2 cellular contexts compared by ENCODE assay signal in the genomic region with DNA sequence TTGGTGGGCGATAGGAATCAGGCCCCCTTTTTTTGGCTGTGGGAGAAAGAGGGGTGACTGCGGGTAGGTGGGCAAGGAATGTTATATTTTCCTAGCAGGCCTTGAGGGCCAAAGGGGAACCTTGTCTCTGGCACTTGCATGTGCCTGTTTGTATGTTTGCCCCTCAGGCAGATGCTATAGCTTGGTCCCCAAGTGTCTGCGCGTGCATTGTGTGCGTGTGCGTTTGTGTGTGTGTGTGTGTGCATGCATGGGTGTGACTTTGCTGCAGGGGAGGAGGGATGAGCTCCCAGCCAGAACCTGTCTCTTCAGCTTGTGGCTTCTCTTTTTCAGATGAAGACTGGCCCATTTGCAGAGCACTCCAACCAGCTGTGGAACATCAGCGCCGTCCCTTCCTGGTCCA.
TF ChIP-seq lines count a peak whose summit lies in the region.

No MANE protein-coding gene starts in this region.

TF ChIP-seq in IMR-90, 13 proteins besides CTCF, POLR2A, EP300 and RAD21 (continued from another document):
- no peak for TF ChIP-seq SMC3 (IDR thresholded peaks at IDR 0.05; ENCODE audit: low read depth, low read length)
- TF ChIP-seq, protein P1, sequence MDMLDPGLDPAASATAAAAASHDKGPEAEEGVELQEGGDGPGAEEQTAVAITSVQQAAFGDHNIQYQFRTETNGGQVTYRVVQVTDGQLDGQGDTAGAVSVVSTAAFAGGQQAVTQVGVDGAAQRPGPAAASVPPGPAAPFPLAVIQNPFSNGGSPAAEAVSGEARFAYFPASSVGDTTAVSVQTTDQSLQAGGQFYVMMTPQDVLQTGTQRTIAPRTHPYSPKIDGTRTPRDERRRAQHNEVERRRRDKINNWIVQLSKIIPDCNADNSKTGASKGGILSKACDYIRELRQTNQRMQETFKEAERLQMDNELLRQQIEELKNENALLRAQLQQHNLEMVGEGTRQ (IDR thresholded peaks at IDR 0.05; ENCODE audit: low read depth, low read length) = no peak

TF ChIP-seq in neural cell, 6 proteins besides CTCF, POLR2A, EP300 and RAD21 (continued from another document):
- no peak for TF ChIP-seq TAF1 (IDR thresholded peaks at IDR 0.05; ENCODE audit: low read depth)
- TF ChIP-seq, protein P2, sequence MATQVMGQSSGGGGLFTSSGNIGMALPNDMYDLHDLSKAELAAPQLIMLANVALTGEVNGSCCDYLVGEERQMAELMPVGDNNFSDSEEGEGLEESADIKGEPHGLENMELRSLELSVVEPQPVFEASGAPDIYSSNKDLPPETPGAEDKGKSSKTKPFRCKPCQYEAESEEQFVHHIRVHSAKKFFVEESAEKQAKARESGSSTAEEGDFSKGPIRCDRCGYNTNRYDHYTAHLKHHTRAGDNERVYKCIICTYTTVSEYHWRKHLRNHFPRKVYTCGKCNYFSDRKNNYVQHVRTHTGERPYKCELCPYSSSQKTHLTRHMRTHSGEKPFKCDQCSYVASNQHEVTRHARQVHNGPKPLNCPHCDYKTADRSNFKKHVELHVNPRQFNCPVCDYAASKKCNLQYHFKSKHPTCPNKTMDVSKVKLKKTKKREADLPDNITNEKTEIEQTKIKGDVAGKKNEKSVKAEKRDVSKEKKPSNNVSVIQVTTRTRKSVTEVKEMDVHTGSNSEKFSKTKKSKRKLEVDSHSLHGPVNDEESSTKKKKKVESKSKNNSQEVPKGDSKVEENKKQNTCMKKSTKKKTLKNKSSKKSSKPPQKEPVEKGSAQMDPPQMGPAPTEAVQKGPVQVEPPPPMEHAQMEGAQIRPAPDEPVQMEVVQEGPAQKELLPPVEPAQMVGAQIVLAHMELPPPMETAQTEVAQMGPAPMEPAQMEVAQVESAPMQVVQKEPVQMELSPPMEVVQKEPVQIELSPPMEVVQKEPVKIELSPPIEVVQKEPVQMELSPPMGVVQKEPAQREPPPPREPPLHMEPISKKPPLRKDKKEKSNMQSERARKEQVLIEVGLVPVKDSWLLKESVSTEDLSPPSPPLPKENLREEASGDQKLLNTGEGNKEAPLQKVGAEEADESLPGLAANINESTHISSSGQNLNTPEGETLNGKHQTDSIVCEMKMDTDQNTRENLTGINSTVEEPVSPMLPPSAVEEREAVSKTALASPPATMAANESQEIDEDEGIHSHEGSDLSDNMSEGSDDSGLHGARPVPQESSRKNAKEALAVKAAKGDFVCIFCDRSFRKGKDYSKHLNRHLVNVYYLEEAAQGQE (IDR thresholded peaks at IDR 0.05; ENCODE audit: borderline replicate concordance) = no peak
- TF ChIP-seq EZH2 (IDR thresholded peaks at IDR 0.05; ENCODE audit: borderline replicate concordance, insufficient read depth, low read length, poor library complexity, severe bottlenecking) = no peak
- TF ChIP-seq MXI1 (conservative IDR thresholded peaks at IDR 0.05; ENCODE audit: poor library complexity, severe bottlenecking) = no peak
